8 cellular contexts compared by ENCODE assay signal in the genomic region with DNA sequence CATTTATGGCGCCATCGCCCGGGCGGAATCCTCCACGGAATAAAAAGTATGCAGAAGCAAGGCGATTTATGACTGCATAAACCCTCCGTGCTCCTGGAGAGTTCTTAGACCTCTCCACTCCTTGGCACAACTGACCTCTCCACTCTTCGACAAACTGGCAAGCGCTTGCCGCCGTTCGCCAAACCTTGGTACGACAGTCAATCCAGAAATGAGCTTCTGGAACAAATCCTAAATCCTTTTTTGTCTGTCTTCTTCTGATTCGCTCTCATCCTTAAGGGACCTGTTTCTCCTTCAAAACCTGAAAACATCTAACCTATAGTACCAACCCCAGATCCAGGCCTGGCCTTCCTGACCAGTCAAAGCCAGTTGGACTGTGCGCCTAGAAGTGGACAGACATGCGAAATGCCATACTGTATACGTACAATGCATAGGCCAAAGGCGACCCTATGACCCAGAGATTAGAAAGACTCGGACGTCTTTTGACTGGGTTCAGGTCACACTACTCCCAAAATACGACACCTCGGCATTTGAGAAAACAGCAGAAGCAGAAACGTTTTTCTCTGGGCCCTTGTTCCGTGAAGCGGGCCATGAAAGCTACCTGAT. TPM values are rescaled to one million over a fixed set of nuclear protein-coding genes. Genes with fewer than 3 reads are reported as not detected.
DNase-seq lines count a peak whose midpoint lies in the region; ATAC-seq, FAIRE-seq and TF ChIP-seq lines count a peak whose summit lies in the region.

No MANE protein-coding gene starts in this region.

- H3K36me3 Mint-ChIP-seq in stimulated activated naive CD8-positive, alpha-beta T cell treated with anti-CD3 and anti-CD28 coated beads, Interleukin-15, Interleukin-2, amounts not matched to agents 100 ng/mL and 50 ng/mL, for 24 hours (ENCODE audit: low read depth), result peaks cover 8% of the 10 kb centered on the region

- no peak for TF ChIP-seq POLR2A in GM12878 (IDR thresholded peaks at IDR 0.05; ENCODE audit: low read depth, low read length)

- peaks cover 11% of the 10 kb centered on the region for H3K27me3 Mint-ChIP-seq in stimulated activated naive CD8-positive, alpha-beta T cell treated with anti-CD3 and anti-CD28 coated beads, Interleukin-15, Interleukin-2, amounts not matched to agents 100 ng/mL and 50 ng/mL, for 24 hours

- no peak overlapping the region for H2BK120ac ChIP-seq in mesenchymal stem cell (ENCODE audit: low read depth, low read length)

- TF ChIP-seq EP300 in GM12878 (IDR thresholded peaks at IDR 0.05; ENCODE audit: borderline replicate concordance in 1 of 2, control insufficient read depth in 1 of 2, low read depth in 2 of 2, low read length in 2 of 2), result no peak

- in situ Hi-C loops in GM12878 (cut with MboI), result no loop called here

- H3K18ac ChIP-seq in mesenchymal stem cell (ENCODE audit: low read depth in 1 of 2, low read length in 2 of 2), result no peak overlapping the region

- H3K79me2 ChIP-seq in GM12878 (ENCODE audit: control insufficient read depth, insufficient read depth, low read length), result no peaks in the 10 kb centered on the region

- no peak overlapping the region for H4K91ac ChIP-seq in mesenchymal stem cell (ENCODE audit: low read length)

- BruUV-seq in GM12878 (replicated peaks; lab: Mats Ljungman, UMichigan), result no TSS peak

- H3K27me3 ChIP-seq in GM12878 (replicated peaks in 1 of 2; ENCODE audit: control insufficient read depth in 2 of 2, insufficient read depth in 2 of 2, low read length in 1 of 2) (no peaks in the 10 kb centered on the region; a peak in 1 of 4 replicates), mesenchymal stem cell (ENCODE audit: control insufficient read depth in 1 of 2, insufficient read depth in 1 of 2, low read length in 2 of 2) (no peaks in the 10 kb centered on the region)

- POLR2A ChIA-PET in GM12878 (lab: Charles Lee), result no interaction called here

- H2BK5ac ChIP-seq in mesenchymal stem cell (ENCODE audit: low read depth, low read length, poor library complexity, severe bottlenecking), result no peak overlapping the region

- no peak overlapping the region for H3K4ac ChIP-seq in mesenchymal stem cell (ENCODE audit: low read depth in 1 of 2, low read length in 2 of 2)

- no peak for DNase-seq in stimulated activated naive CD8-positive, alpha-beta T cell treated with anti-CD3 and anti-CD28 coated beads, Interleukin-15, Interleukin-2, amounts not matched to agents 100 U/mL and 50 U/mL, for 24 hours
- no peak for DNase-seq in GM12878 (ENCODE audit: low read depth, low spot score)
- DNase-seq in mesenchymal stem cell, result no peak
- no peak for DNase-seq in SIG-M5 (lab: John Stamatoyannopoulos, UW)
- no peak for DNase-seq in UCSD-AML1 (lab: John Stamatoyannopoulos, UW; ENCODE audit: unreplicated experiment)

- H3K4me2 ChIP-seq in GM12878 (ENCODE audit: control insufficient read depth, insufficient read depth) (peak overlapping the region; percentile 74), mesenchymal stem cell (ENCODE audit: low read length, poor library complexity, severe bottlenecking) (peak overlapping the region; percentile 90)

- H3K9ac ChIP-seq in GM12878 (ENCODE audit: control insufficient read depth, insufficient read depth, low read length) (peak overlapping the region; percentile 57), mesenchymal stem cell (ENCODE audit: low read length) (peak overlapping the region; percentile 81)

- TF ChIP-seq CTCF in GM12878 (IDR thresholded peaks at IDR 0.05 in 2 of 3, conservative IDR thresholded peaks at IDR 0.05 in 1 of 3; ENCODE audit: control insufficient read depth in 2 of 3, extremely low read depth in 1 of 3, insufficient read depth in 1 of 3, low read depth in 3 of 3, low read length in 3 of 3), result peak in 1 of 3 experiments; percentile 24; a peak in 1 of 6 replicates

- no peaks in the 10 kb centered on the region for H3K9me3 Mint-ChIP-seq in stimulated activated naive CD8-positive, alpha-beta T cell treated with anti-CD3 and anti-CD28 coated beads, Interleukin-15, Interleukin-2, amounts not matched to agents 100 ng/mL and 50 ng/mL, for 24 hours

- no peak for ATAC-seq in stimulated activated naive CD8-positive, alpha-beta T cell treated with anti-CD3 and anti-CD28 coated beads, Interleukin-15, Interleukin-2, amounts not matched to agents 100 U/mL and 50 U/mL, for 24 hours
- ATAC-seq in GM12878 (peak; percentile 12), HG03439 (IDR thresholded peaks at IDR 0.05; ENCODE audit: unreplicated experiment) (no peak), GM18873 (IDR thresholded peaks at IDR 0.05; ENCODE audit: low FRiP score, unreplicated experiment) (no peak)

- H3K4me3 Mint-ChIP-seq in stimulated activated naive CD8-positive, alpha-beta T cell treated with anti-CD3 and anti-CD28 coated beads, Interleukin-15, Interleukin-2, amounts not matched to agents 100 ng/mL and 50 ng/mL, for 24 hours, result peak overlapping the region; percentile 94

- no peak overlapping the region for H3K14ac ChIP-seq in mesenchymal stem cell (ENCODE audit: low read length in 2 of 2)

- CTCF ChIA-PET in GM12878 (lab: Yijun Ruan, JAX), result interaction anchor here (0.6 to 4.6 kb wide), 5 partner anchors 24 to 154 kb away, joined by 3 to 26 read pairs (median 3); no protein-coding TSS in a partner anchor

- RAD21 ChIA-PET in GM12878 (lab: Charles Lee; ENCODE audit: unreplicated experiment), result no interaction called here

- H3K4me3 ChIP-seq in GM12878, result peak overlapping the region; percentile 92
- H3K4me3 ChIP-seq in mesenchymal stem cell (ENCODE audit: insufficient read depth in 1 of 2, low read depth in 1 of 2, low read length in 2 of 2), result peak overlapping the region; percentile 69 to 94

- peaks cover 2% of the 10 kb centered on the region; the same call in 1 of the 2 replicates for H3K4me1 ChIP-seq in GM12878 (ENCODE audit: control insufficient read depth, insufficient read depth, low read length)
- peaks cover 1% of the 10 kb centered on the region for H3K4me1 ChIP-seq in mesenchymal stem cell (ENCODE audit: control insufficient read depth, insufficient read depth, low read depth, low read length)

- H3K23ac ChIP-seq in mesenchymal stem cell (ENCODE audit: low read length in 2 of 2), result no peak overlapping the region

- H4K8ac ChIP-seq in mesenchymal stem cell (ENCODE audit: low read length), result no peak overlapping the region

- 47% methylated on average over 25 of the region's 25 CpGs for WGBS in GM12878 (ENCODE audit: insufficient coverage, insufficient replicate concordance, low lambda C conversion rate, missing lambda C conversion rate)
- WGBS in mesenchymal stem cell, result 39% methylated on average over 25 of the region's 25 CpGs

- H3K27ac Mint-ChIP-seq in stimulated activated naive CD8-positive, alpha-beta T cell treated with anti-CD3 and anti-CD28 coated beads, Interleukin-15, Interleukin-2, amounts not matched to agents 100 ng/mL and 50 ng/mL, for 24 hours, result peak overlapping the region; percentile 97

- H2BK12ac ChIP-seq in mesenchymal stem cell (ENCODE audit: low read length in 2 of 2), result no peak overlapping the region

- no peak overlapping the region for H3K27ac ChIP-seq in GM12878 (ENCODE audit: control insufficient read depth, insufficient read depth)
- H3K27ac ChIP-seq in mesenchymal stem cell (ENCODE audit: low read length, poor library complexity, severe bottlenecking), result no peak overlapping the region

- TF ChIP-seq RAD21 in GM12878 (IDR thresholded peaks at IDR 0.05; ENCODE audit: insufficient read depth, low read depth, low read length), result no peak

- intact Hi-C loops in GM12878 (cut with micrococcal nuclease; ENCODE audit: unreplicated experiment), result no loop called here

- H4K20me1 ChIP-seq in GM12878 (ENCODE audit: control insufficient read depth, insufficient read depth), result no peaks in the 10 kb centered on the region

- H2BK15ac ChIP-seq in mesenchymal stem cell (ENCODE audit: low read depth, poor library complexity, severe bottlenecking), result no peak overlapping the region

- peak overlapping the region; percentile 89 for H2AFZ ChIP-seq in GM12878 (ENCODE audit: control insufficient read depth, low read depth, low read length)
- peak overlapping the region; percentile 79 for H2AFZ ChIP-seq in mesenchymal stem cell (ENCODE audit: low read depth, low read length)

- no peak overlapping the region for H2AK5ac ChIP-seq in mesenchymal stem cell (ENCODE audit: low read length, severe bottlenecking)

- H3K9me3 ChIP-seq in GM12878 (replicated peaks; ENCODE audit: control insufficient read depth, insufficient read depth, low read length) (peaks cover 2% of the 10 kb centered on the region; the same call in 2 of the 3 replicates), mesenchymal stem cell (ENCODE audit: control insufficient read depth, low read length) (no peaks in the 10 kb centered on the region)

- H3K36me3 ChIP-seq in GM12878 (ENCODE audit: control insufficient read depth in 2 of 2, insufficient read depth in 2 of 2, low read length in 1 of 2) (no peaks in the 10 kb centered on the region), mesenchymal stem cell (ENCODE audit: control insufficient read depth in 1 of 2, insufficient read depth in 2 of 2, low read depth in 1 of 2, low read length in 2 of 2) (no peaks in the 10 kb centered on the region)

- FAIRE-seq in GM12878 (lab: Jason Lieb, UNC), result no peak

- no peaks in the 10 kb centered on the region for H3K79me1 ChIP-seq in mesenchymal stem cell (replicated peaks; ENCODE audit: low read length, poor library complexity, severe bottlenecking)

- SMC1A ChIA-PET in GM12878 (lab: Charles Lee; ENCODE audit: uncharacterized antibody, unreplicated experiment), result interaction anchor here (1.0 to 1.8 kb wide), 4 partner anchors 15 to 88 kb away, joined by 3 to 8 read pairs (median 5); no protein-coding TSS in a partner anchor

- peaks cover 43% of the 10 kb centered on the region for H3K4me1 Mint-ChIP-seq in stimulated activated naive CD8-positive, alpha-beta T cell treated with anti-CD3 and anti-CD28 coated beads, Interleukin-15, Interleukin-2, amounts not matched to agents 100 ng/mL and 50 ng/mL, for 24 hours (ENCODE audit: low read depth)

RNA-seq across cellular contexts. Expression of gene TRIM27, which starts 59.4 kb away (rescaled TPM):
- 133 and 137 TPM in 2 replicates for total RNA-seq in GM12878 (2013; cell fraction: nucleolus; rRNA removed)
- total RNA-seq in GM12878 (2014; rRNA removed) (68.8 and 72.2 TPM in 2 replicates), GM12878 (2014; rRNA removed; fragmentation: Illumina TruSeq; extraction: Trizol) (60.2 and 63.7 TPM in 2 replicates), GM12878 (2021) (53.6 and 55.6 TPM in 2 replicates)
- polyA plus RNA-seq in GM12878 (2011; ENCODE audit: low read depth), result 27.2 TPM
- polyA plus RNA-seq in GM12878 (2011; rRNA removed) (66.3 and 74.7 TPM in 2 replicates), GM12878 (2014; fragmentation: Illumina TruSeq; extraction: Trizol) (47.5 and 52.6 TPM in 2 replicates), GM12878 (2014; fragmentation: Nextera tagmentation; extraction: Ambion mirVana) (10 to 100 TPM; 18.5 to 27.9 TPM), GM12878 (2014; rRNA removed) (51.4 and 56.9 TPM in 2 replicates), GM12878 (2016; fragmentation: Nextera tagmentation; extraction: Ambion mirVana) (10 to 100 TPM; 59.1 to 63.8 TPM)
- 58.3 and 67.5 TPM in 2 replicates for polyA plus RNA-seq in GM12878 (2011; cell fraction: cytosol; rRNA removed)
- polyA plus RNA-seq in GM12878 (2011; cell fraction: nucleus; rRNA removed), result 82.3 and 106 TPM in 2 replicates
- 24.9 and 32.2 TPM in 2 replicates for polyA plus RNA-seq in GM12878 (2012)
- polyA minus RNA-seq in GM12878 (2011; rRNA and poly(A)+ RNA removed), result 81.9 and 93.1 TPM in 2 replicates
- polyA minus RNA-seq in GM12878 (2011; cell fraction: cytosol; rRNA and poly(A)+ RNA removed), result 19.5 and 34.5 TPM in 2 replicates
- 40.5 and 72.7 TPM in 2 replicates for polyA minus RNA-seq in GM12878 (2011; cell fraction: nucleus; rRNA and poly(A)+ RNA removed)
- polyA plus RNA-seq in mesenchymal stem cell (2013, experiment 1 of 2), result 31.0 TPM
- polyA plus RNA-seq in mesenchymal stem cell (2013, experiment 2 of 2), result 31.4 TPM
